In genomic region chr17:59786213-59786535, GRCh38 we compare ENCODE assay signal across 9 cellular contexts.
DNase-seq lines count a peak whose midpoint lies in the region; ATAC-seq and TF ChIP-seq lines count a peak whose summit lies in the region.
"Had no signal": no experiment of that assay in that cellular context is flagged by ENCODE, and none has a peak within 500 bp of the region (broad histone marks: within the 10 kb centered on the region; RNA-seq: fewer than 3 reads in every experiment).

No MANE protein-coding gene starts in this region.

- WGBS in suprapubic skin: 18% methylated on average over 2 of the region's 2 CpGs
- 77 to 85% methylated on average over 2 of the region's 2 CpGs for WGBS in testis, 2 donors

- peaks cover 34% of the 10 kb centered on the region for H3K36me3 Mint-ChIP-seq in activated CD4-positive, alpha-beta T cell treated with anti-CD3 and anti-CD28 coated beads for 36 hours (ENCODE audit: low read depth)
- peaks cover 45% of the 10 kb centered on the region for H3K36me3 Mint-ChIP-seq in activated T-helper 2 cell treated with anti-CD3 and anti-CD28 coated beads, Interferon-gamma antibody, Interleukin-2, Interleukin-4, amounts not matched to agents 10 μg/mL and 5 μg/mL and 100 μg/mL, durations not matched to agents 14 hours and 24 hours and 36 hours (ENCODE audit: low read depth)

- CTCF ChIA-PET in activated CD4-positive, alpha-beta T cell treated with anti-CD3 and anti-CD28 coated beads for 36 hours (lab: Charles Lee): interaction anchor here (0.8 to 8.5 kb wide), 9 partner anchors 11 to 73 kb away, joined by 3 to 110 read pairs (median 8); no protein-coding TSS in a partner anchor

- no peak for DNase-seq in activated CD4-positive, alpha-beta T cell treated with anti-CD3 and anti-CD28 coated beads for 36 hours
- no peak for DNase-seq in activated CD4-positive, alpha-beta T cell treated with anti-CD3 and anti-CD28 coated beads for 1 hour
- DNase-seq in activated T-helper 2 cell treated with anti-CD3 and anti-CD28 coated beads, Interferon-gamma antibody, Interleukin-2, Interleukin-4, amounts not matched to agents 10 μg/mL and 5 μg/mL and 100 μg/mL, durations not matched to agents 14 hours and 24 hours and 36 hours (ENCODE audit: low spot score): no peak
- DNase-seq in suprapubic skin (ENCODE audit: low spot score in 2 of 2): no peak
- DNase-seq in nucleus accumbens (lab: John Stamatoyannopoulos, UW): no peak
- DNase-seq in NCI-H1694 (lab: John Stamatoyannopoulos, UW): no peak
- no peak for DNase-seq in testis
- DNase-seq: NCI-H748 treated with DMSO at 0.1 percent for 48 hours had no signal

- H3K4me1 ChIP-seq in suprapubic skin (peaks cover 51% of the 10 kb centered on the region), testis (peaks cover 6% of the 10 kb centered on the region)

- no peaks in the 10 kb centered on the region for H3K27me3 Mint-ChIP-seq in activated CD4-positive, alpha-beta T cell treated with anti-CD3 and anti-CD28 coated beads for 36 hours
- no peaks in the 10 kb centered on the region for H3K27me3 Mint-ChIP-seq in activated T-helper 2 cell treated with anti-CD3 and anti-CD28 coated beads, Interferon-gamma antibody, Interleukin-2, Interleukin-4, amounts not matched to agents 10 μg/mL and 5 μg/mL and 100 μg/mL, durations not matched to agents 14 hours and 24 hours and 36 hours (ENCODE audit: low read depth)

- intact Hi-C loops in activated CD4-positive, alpha-beta T cell treated with anti-CD3 and anti-CD28 coated beads for 36 hours (cut with DNase I, micrococcal nuclease): loop anchor here (1.0 to 5.0 kb wide), 13 partner anchors 24 to 1448 kb away; partner anchors contain the start of genes CLTC (in 1 of the 2), PTRH2 (in 1 of the 2), RNFT1 (in 1 of the 2) and SUPT4H1 (in 1 of the 2)
- intact Hi-C loops in activated T-helper 2 cell treated with anti-CD3 and anti-CD28 coated beads, Interferon-gamma antibody, Interleukin-2, Interleukin-4, amounts not matched to agents 10 μg/mL and 5 μg/mL and 100 μg/mL, durations not matched to agents 14 hours and 24 hours and 36 hours (cut with micrococcal nuclease): loop anchor here (1.0 to 10.0 kb wide), 9 partner anchors 24 to 1451 kb away; partner anchors contain the start of genes PTRH2 and VMP1
- intact Hi-C loops in testis (cut with DNase I; ENCODE audit: low total_unique reads): no loop called here

- H3K27me3 ChIP-seq in layer of hippocampus (ENCODE audit: control insufficient read depth, insufficient read depth, low read length) (no peaks in the 10 kb centered on the region), suprapubic skin (no peaks in the 10 kb centered on the region), testis (no peaks in the 10 kb centered on the region)

- ATAC-seq in activated CD4-positive, alpha-beta T cell treated with anti-CD3 and anti-CD28 coated beads for 36 hours: peak; percentile 74

- H3K27ac ChIP-seq in layer of hippocampus (ENCODE audit: low read depth, low read length) (peak overlapping the region; percentile 55), suprapubic skin (peak overlapping the region; percentile 82), testis (peak overlapping the region in 1 of 2 donors; percentile 49)

- TF ChIP-seq EP300 in suprapubic skin (IDR thresholded peaks at IDR 0.05): no peak

- peaks cover 67% of the 10 kb centered on the region for H3K4me1 Mint-ChIP-seq in activated CD4-positive, alpha-beta T cell treated with anti-CD3 and anti-CD28 coated beads for 36 hours
- peaks cover 56% of the 10 kb centered on the region for H3K4me1 Mint-ChIP-seq in activated T-helper 2 cell treated with anti-CD3 and anti-CD28 coated beads, Interferon-gamma antibody, Interleukin-2, Interleukin-4, amounts not matched to agents 10 μg/mL and 5 μg/mL and 100 μg/mL, durations not matched to agents 14 hours and 24 hours and 36 hours (ENCODE audit: low read depth)

- no peak for TF ChIP-seq POLR2A in suprapubic skin (IDR thresholded peaks at IDR 0.05)
- no peak for TF ChIP-seq POLR2A in testis (IDR thresholded peaks at IDR 0.05)

- no peak overlapping the region for H3K4me3 ChIP-seq in suprapubic skin
- H3K4me3 ChIP-seq in testis: no peak overlapping the region

- H3K27ac Mint-ChIP-seq in activated CD4-positive, alpha-beta T cell treated with anti-CD3 and anti-CD28 coated beads for 36 hours: peak overlapping the region; percentile 96
- peak overlapping the region; percentile 99 for H3K27ac Mint-ChIP-seq in activated T-helper 2 cell treated with anti-CD3 and anti-CD28 coated beads, Interferon-gamma antibody, Interleukin-2, Interleukin-4, amounts not matched to agents 10 μg/mL and 5 μg/mL and 100 μg/mL, durations not matched to agents 14 hours and 24 hours and 36 hours

- H3K36me3 ChIP-seq in suprapubic skin: peaks cover 3% of the 10 kb centered on the region
- H3K36me3 ChIP-seq in testis (ENCODE audit: low read depth, missing control alignments): no peaks in the 10 kb centered on the region

- H3K4me3 Mint-ChIP-seq in activated CD4-positive, alpha-beta T cell treated with anti-CD3 and anti-CD28 coated beads for 36 hours: peak overlapping the region; percentile 71
- peak overlapping the region; percentile 64 for H3K4me3 Mint-ChIP-seq in activated T-helper 2 cell treated with anti-CD3 and anti-CD28 coated beads, Interferon-gamma antibody, Interleukin-2, Interleukin-4, amounts not matched to agents 10 μg/mL and 5 μg/mL and 100 μg/mL, durations not matched to agents 14 hours and 24 hours and 36 hours (ENCODE audit: low read depth)

- H3K9me3 ChIP-seq in suprapubic skin: no peaks in the 10 kb centered on the region
- H3K9me3 ChIP-seq in testis: no peaks in the 10 kb centered on the region

- POLR2A ChIA-PET in activated CD4-positive, alpha-beta T cell treated with anti-CD3 and anti-CD28 coated beads for 36 hours (lab: Charles Lee): interaction anchor here (0.8 to 9.7 kb wide), 10 partner anchors 11 to 79 kb away, joined by 4 to 230 read pairs (median 11); partner anchors contain the start of genes PTRH2 and VMP1

- TF ChIP-seq CTCF in suprapubic skin (IDR thresholded peaks at IDR 0.05) (peak in 1 of 2 donors; percentile 26), testis (IDR thresholded peaks at IDR 0.05) (no peak)

- H3K9me3 Mint-ChIP-seq in activated CD4-positive, alpha-beta T cell treated with anti-CD3 and anti-CD28 coated beads for 36 hours (ENCODE audit: low read depth): no peaks in the 10 kb centered on the region
- no peaks in the 10 kb centered on the region for H3K9me3 Mint-ChIP-seq in activated T-helper 2 cell treated with anti-CD3 and anti-CD28 coated beads, Interferon-gamma antibody, Interleukin-2, Interleukin-4, amounts not matched to agents 10 μg/mL and 5 μg/mL and 100 μg/mL, durations not matched to agents 14 hours and 24 hours and 36 hours
